ENCODE assay signal across 9 cellular contexts in the genomic region with DNA sequence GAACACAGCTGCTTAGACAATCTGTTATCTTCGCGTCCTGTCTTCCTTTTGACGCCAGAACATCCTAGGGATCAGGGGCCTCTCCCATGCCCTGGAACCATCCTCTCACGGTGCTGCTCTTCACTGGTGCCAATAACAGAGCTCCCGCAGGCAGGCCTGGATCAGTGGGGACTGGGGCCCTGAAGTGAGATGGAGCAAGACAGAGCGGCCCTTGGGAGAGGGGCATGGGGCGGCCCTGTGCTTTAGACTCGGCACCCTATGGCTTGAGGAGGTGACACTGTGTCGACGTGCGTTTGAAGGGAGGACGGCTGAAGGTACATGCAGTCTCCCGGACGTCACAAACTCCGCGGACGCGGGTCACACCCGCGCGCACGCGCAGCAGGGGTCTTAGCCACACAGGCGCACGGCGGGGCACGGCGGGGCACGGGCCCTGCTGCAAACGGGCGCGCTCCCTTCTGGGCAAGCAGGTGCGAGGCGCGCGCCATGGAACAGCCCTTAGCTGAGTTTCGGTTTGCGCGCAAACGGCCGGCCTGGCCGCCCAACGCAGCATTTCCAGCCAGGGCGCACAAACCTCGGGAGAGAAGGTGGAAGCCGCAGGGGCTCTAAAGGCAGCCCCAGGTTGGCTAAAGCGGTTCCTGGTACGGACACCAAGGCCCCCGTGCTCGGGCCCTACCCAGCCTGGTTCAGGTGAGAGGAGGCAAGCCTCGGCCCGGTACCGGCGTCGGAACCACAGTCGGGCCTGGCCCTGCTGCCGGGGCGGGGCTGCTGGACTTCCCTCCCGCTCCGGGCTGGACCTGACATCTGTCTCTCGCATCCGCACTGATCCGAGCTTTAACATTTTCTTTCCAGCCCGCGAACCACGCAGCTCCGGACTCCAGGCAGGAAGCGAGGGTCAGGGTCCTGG. TPM values are rescaled to one million over a fixed set of nuclear protein-coding genes. Genes with fewer than 3 reads are reported as not detected.
DNase-seq lines count a peak whose midpoint lies in the region; ATAC-seq and TF ChIP-seq lines count a peak whose summit lies in the region.
"Had no signal": no experiment of that assay in that cellular context is flagged by ENCODE, and none has a peak within 500 bp of the region (broad histone marks: within the 10 kb centered on the region; RNA-seq: fewer than 3 reads in every experiment).

No MANE protein-coding gene starts in this region.

- no peak for TF ChIP-seq CTCF in endodermal cell (conservative IDR thresholded peaks at IDR 0.05)

- WGBS in endodermal cell (ENCODE audit: insufficient coverage in 1 of 2, insufficient read length in 1 of 2), 2 experiments: 3% methylated on average over 42 to 68 of the region's 68 CpGs

- ATAC-seq in HG03097 (IDR thresholded peaks at IDR 0.05; ENCODE audit: low FRiP score, unreplicated experiment): no peak

- peaks cover 97% of the 10 kb centered on the region for H3K27me3 Mint-ChIP-seq in endodermal cell (ENCODE audit: insufficient read depth)

- peak; percentile 3 for DNase-seq in NCI-H1105 treated with DMSO at 0.1 percent for 48 hours (lab: John Stamatoyannopoulos, UW)
- DNase-seq in NCI-H1105 (lab: John Stamatoyannopoulos, UW): no peak
- no peak for DNase-seq in NT2/D1 (ENCODE audit: low read depth, low spot score)
- peak; percentile 78 for DNase-seq in endodermal cell
- DNase-seq in occipital lobe (lab: John Stamatoyannopoulos, UW): peak; percentile 4
- no peak for DNase-seq in cerebellar cortex (ENCODE audit: low spot score)
- no peak for DNase-seq in CD1c-positive myeloid dendritic cell (ENCODE audit: extremely low spot score)

- H3K4me1 ChIP-seq in NT2/D1 (ENCODE audit: insufficient read depth, insufficient read length): peaks cover 7% of the 10 kb centered on the region
- no peaks in the 10 kb centered on the region for H3K4me1 ChIP-seq in endodermal cell (ENCODE audit: control insufficient read depth, insufficient read depth, low read length)

- H3K9me3 ChIP-seq in NT2/D1 (ENCODE audit: insufficient read depth, low read length) (no peaks in the 10 kb centered on the region), endodermal cell (ENCODE audit: control insufficient read depth, low read length) (no peaks in the 10 kb centered on the region)

- H3K4me3 Mint-ChIP-seq in endodermal cell: peak overlapping the region; percentile 55

- peak overlapping the region; percentile 42 for H3K9ac ChIP-seq in NT2/D1 (ENCODE audit: insufficient read length, low read depth)
- H3K9ac ChIP-seq in endodermal cell (ENCODE audit: extremely low read depth, low read length, poor library complexity, severe bottlenecking): no peak overlapping the region

- H3K27me3 ChIP-seq in NT2/D1 (ENCODE audit: insufficient read depth, insufficient read length) (peaks cover 53% of the 10 kb centered on the region), endodermal cell (ENCODE audit: control insufficient read depth, insufficient read depth, low read length, poor library complexity, severe bottlenecking) (peaks cover 81% of the 10 kb centered on the region)

- peak overlapping the region; percentile 13 for H3K4me3 ChIP-seq in NT2/D1 (ENCODE audit: insufficient read length, low read depth)
- H3K4me3 ChIP-seq in endodermal cell (ENCODE audit: low read length): peak overlapping the region; percentile 79

- no peak overlapping the region for H3K27ac Mint-ChIP-seq in endodermal cell
- H3K27ac Mint-ChIP-seq: CD4-positive, CD25-positive, alpha-beta regulatory T cell had no signal

- no peak overlapping the region for H3K27ac ChIP-seq in endodermal cell (ENCODE audit: low read depth, low read length)

- H3K4me1 Mint-ChIP-seq in endodermal cell: peaks cover 10% of the 10 kb centered on the region

- no peaks in the 10 kb centered on the region for H3K36me3 Mint-ChIP-seq in endodermal cell (ENCODE audit: low read depth)
- H3K36me3 Mint-ChIP-seq: CD4-positive, CD25-positive, alpha-beta regulatory T cell had no signal

- peaks cover 3% of the 10 kb centered on the region for H3K9me3 Mint-ChIP-seq in endodermal cell

- H3K36me3 ChIP-seq in NT2/D1 (ENCODE audit: insufficient read depth, insufficient read length, low read length) (no peaks in the 10 kb centered on the region), endodermal cell (ENCODE audit: control insufficient read depth, insufficient read depth, low read length) (no peaks in the 10 kb centered on the region)

RNA-seq across cellular contexts. Expression of a gene that starts 16.5 kb away (rescaled TPM):
- total RNA-seq in endodermal cell: not detected
- not detected for polyA plus RNA-seq in endodermal cell (2013, experiment 1 of 2)
- polyA plus RNA-seq in endodermal cell (2013, experiment 2 of 2): not detected
- not detected for total RNA-seq in occipital lobe
- total RNA-seq: CD4-positive, CD25-positive, alpha-beta regulatory T cell had no signal

Comparison
In these comparisons a context has a peak if more than half of its experiments do, and no peak if none do; other contexts are left out.
1. DNase-seq: peak in NCI-H1105 treated with DMSO at 0.1 percent for 48 hours (single experiment), endodermal cell (single experiment) and occipital lobe (single experiment); none in NCI-H1105 (single experiment), NT2/D1 (single experiment), cerebellar cortex (single experiment) and CD1c-positive myeloid dendritic cell (single experiment).